Comparison of ENCODE assay signal across 20 cellular contexts in genomic region chr11:116262370-116262769, GRCh38.
DNase-seq lines count a peak whose midpoint lies in the region; ATAC-seq and TF ChIP-seq lines count a peak whose summit lies in the region.
"Had no signal": no experiment of that assay in that cellular context is flagged by ENCODE, and none has a peak within 500 bp of the region (broad histone marks: within the 10 kb centered on the region; RNA-seq: fewer than 3 reads in every experiment).

No MANE protein-coding gene starts in this region.

- H3K23ac ChIP-seq in H9 (ENCODE audit: insufficient read length, low read depth, low read length) = no peak overlapping the region

- WGBS in H9 (ENCODE audit: extremely low coverage, insufficient read length, low lambda C conversion rate) = no CpG with 5 or more reads among the region's 1 CpG

- no peaks in the 10 kb centered on the region for H3K9me3 ChIP-seq in H9 (ENCODE audit: control insufficient read depth, low read depth, low read length)
- no peaks in the 10 kb centered on the region for H3K9me3 ChIP-seq in WERI-Rb-1 (ENCODE audit: severe bottlenecking)
- no peaks in the 10 kb centered on the region for H3K9me3 ChIP-seq in neural progenitor cell (ENCODE audit: low read depth)
- H3K9me3 ChIP-seq: BE2C had no signal

- H3K4me1 Mint-ChIP-seq in H9 (peaks cover 18 to 23% of the 10 kb centered on the region in 2 experiments), neural progenitor cell (peaks cover 52% of the 10 kb centered on the region)
- no peaks in the 10 kb centered on the region for H3K4me1 Mint-ChIP-seq in activated T-cell treated with anti-CD3 and anti-CD28 coated beads, Interleukin-2, amount 50 U/mL, for 24 hours (ENCODE audit: low read depth)
- H3K4me1 Mint-ChIP-seq: CD4-positive, CD25-positive, alpha-beta regulatory T cell; CD8-positive, alpha-beta memory T cell had no signal

- H3K27me3 Mint-ChIP-seq in H9 (ENCODE audit: low read depth) = peaks cover 10% of the 10 kb centered on the region
- peaks cover 12% of the 10 kb centered on the region for H3K27me3 Mint-ChIP-seq in neural progenitor cell (ENCODE audit: insufficient read depth, low read depth)
- peaks cover 14% of the 10 kb centered on the region for H3K27me3 Mint-ChIP-seq in activated T-cell treated with anti-CD3 and anti-CD28 coated beads, Interleukin-2, amount 50 U/mL, for 24 hours

- H3K14ac ChIP-seq in H9 (ENCODE audit: insufficient read depth, low read length) = 0 out of 2 replicates have a peak overlapping the region, but pooled peaks have one; percentile 25

- no peak overlapping the region for H3K27ac ChIP-seq in H9 (ENCODE audit: insufficient read length, low read depth, low read length)
- peak overlapping the region; percentile 70 for H3K27ac ChIP-seq in WERI-Rb-1
- H3K27ac ChIP-seq in neural progenitor cell = no peak overlapping the region

- H2BK12ac ChIP-seq in H9 (ENCODE audit: insufficient read length, low read depth, low read length) = no peak overlapping the region

- H3K18ac ChIP-seq in H9 (ENCODE audit: insufficient read length, low read depth, low read length) = no peak overlapping the region

- H3K27ac Mint-ChIP-seq in H9 (no peak overlapping the region), neural progenitor cell (peak overlapping the region; percentile 18)
- H3K27ac Mint-ChIP-seq in activated T-cell treated with anti-CD3 and anti-CD28 coated beads, Interleukin-2, amount 50 U/mL, for 24 hours = no peak overlapping the region
- H3K27ac Mint-ChIP-seq: CD4-positive, CD25-positive, alpha-beta regulatory T cell; CD8-positive, alpha-beta memory T cell; IgD-negative memory B cell had no signal

- no peaks in the 10 kb centered on the region for H3K23me2 ChIP-seq in H9 (ENCODE audit: insufficient read length, low read depth, low read length, poor library complexity, severe bottlenecking)

- H4K5ac ChIP-seq in H9 (ENCODE audit: insufficient read length, low read depth, low read length) = no peak overlapping the region

- H3K9ac ChIP-seq in H9 (ENCODE audit: extremely low read depth, insufficient read length, low read length) = no peak overlapping the region
- no peak overlapping the region for H3K9ac ChIP-seq in neural progenitor cell

- peaks cover 17% of the 10 kb centered on the region for H3F3A ChIP-seq in neural progenitor cell (ENCODE audit: low read depth)

- H2AK5ac ChIP-seq in H9 (ENCODE audit: insufficient read length, low read length) = no peak overlapping the region

- no peak overlapping the region for H3K4me3 ChIP-seq in WERI-Rb-1 (ENCODE audit: low read depth, low read length)
- H3K4me3 ChIP-seq in neural progenitor cell = no peak overlapping the region

- no peak overlapping the region for H3K4me2 ChIP-seq in H9 (ENCODE audit: insufficient read depth, insufficient read length, low read length)
- H3K4me2 ChIP-seq in neural progenitor cell = no peak overlapping the region

- H3K9me3 Mint-ChIP-seq in H9 (no peaks in the 10 kb centered on the region), neural progenitor cell (no peaks in the 10 kb centered on the region)
- no peaks in the 10 kb centered on the region for H3K9me3 Mint-ChIP-seq in activated T-cell treated with anti-CD3 and anti-CD28 coated beads, Interleukin-2, amount 50 U/mL, for 24 hours

- H3K36me3 Mint-ChIP-seq in H9 (ENCODE audit: insufficient read depth in 1 of 3, low read depth in 3 of 3) (peaks cover 0 to 2% (median 0%) of the 10 kb centered on the region in 3 experiments; a peak in 2 of 7 replicates), neural progenitor cell (no peaks in the 10 kb centered on the region)
- no peaks in the 10 kb centered on the region for H3K36me3 Mint-ChIP-seq in activated T-cell treated with anti-CD3 and anti-CD28 coated beads, Interleukin-2, amount 50 U/mL, for 24 hours (ENCODE audit: low read depth)
- H3K36me3 Mint-ChIP-seq: CD4-positive, CD25-positive, alpha-beta regulatory T cell; CD8-positive, alpha-beta memory T cell; IgD-negative memory B cell had no signal

- H2AFZ ChIP-seq in H9 (ENCODE audit: low read length) (no peak overlapping the region), neural progenitor cell (replicated peaks) (no peak overlapping the region)

- H3K79me2 ChIP-seq in H9 (ENCODE audit: insufficient read depth, low read length) = no peaks in the 10 kb centered on the region
- no peaks in the 10 kb centered on the region for H3K79me2 ChIP-seq in neural progenitor cell (ENCODE audit: low read depth)

- no peak overlapping the region for H2BK120ac ChIP-seq in H9 (ENCODE audit: low read depth, low read length, poor library complexity, severe bottlenecking)

- H4K20me1 ChIP-seq in H9 (ENCODE audit: control insufficient read depth, insufficient read depth, insufficient read length) (no peaks in the 10 kb centered on the region), neural progenitor cell (ENCODE audit: low read depth) (no peaks in the 10 kb centered on the region)

- H3K27me3 ChIP-seq in H9 (ENCODE audit: insufficient read depth, low read length) = no peaks in the 10 kb centered on the region
- no peaks in the 10 kb centered on the region for H3K27me3 ChIP-seq in WERI-Rb-1 (ENCODE audit: insufficient read depth, low read depth, severe bottlenecking)
- H3K27me3 ChIP-seq in neural progenitor cell = no peaks in the 10 kb centered on the region
- H3K27me3 ChIP-seq: BE2C had no signal

- no peak for ATAC-seq in GM21381 (IDR thresholded peaks at IDR 0.05; ENCODE audit: unreplicated experiment)
- no peak for ATAC-seq in HG02642 (IDR thresholded peaks at IDR 0.05; ENCODE audit: poor library complexity, unreplicated experiment)
- ATAC-seq: HepG2 had no signal

- no peak overlapping the region for H3K56ac ChIP-seq in H9 (ENCODE audit: insufficient read length, low read depth, low read length)

- H4K91ac ChIP-seq in H9 (ENCODE audit: insufficient read length, low read depth, low read length) = no peak overlapping the region

- H2BK15ac ChIP-seq in H9 (ENCODE audit: low read depth, low read length) = no peak overlapping the region

- no peak overlapping the region for H2BK5ac ChIP-seq in H9 (ENCODE audit: insufficient read length, low read length)

- no peak overlapping the region for H3K4me3 Mint-ChIP-seq in H9
- no peak overlapping the region for H3K4me3 Mint-ChIP-seq in neural progenitor cell
- no peak overlapping the region for H3K4me3 Mint-ChIP-seq in activated T-cell treated with anti-CD3 and anti-CD28 coated beads, Interleukin-2, amount 50 U/mL, for 24 hours
- H3K4me3 Mint-ChIP-seq: CD4-positive, CD25-positive, alpha-beta regulatory T cell; CD8-positive, alpha-beta memory T cell; IgD-negative memory B cell had no signal

- TF ChIP-seq CTCF in H9 (conservative IDR thresholded peaks at IDR 0.05) (no peak), WERI-Rb-1 (IDR thresholded peaks at IDR 0.05; ENCODE audit: low read depth, low read length) (no peak), neural progenitor cell (IDR thresholded peaks at IDR 0.05) (no peak)

- H4K8ac ChIP-seq in H9 (replicated peaks; ENCODE audit: insufficient read length, low read depth, low read length) = no peak overlapping the region

- peaks cover 6% of the 10 kb centered on the region; the same call in 1 of the 2 replicates for H3K4me1 ChIP-seq in H9 (ENCODE audit: insufficient read depth, low read length)
- peaks cover 22% of the 10 kb centered on the region for H3K4me1 ChIP-seq in neural progenitor cell
- H3K4me1 ChIP-seq: BE2C had no signal

- no peak overlapping the region for H2BK20ac ChIP-seq in H9 (ENCODE audit: low read depth, low read length, poor library complexity, severe bottlenecking)

- H3K79me1 ChIP-seq in H9 (ENCODE audit: insufficient read depth, low read depth, low read length, poor library complexity, severe bottlenecking) = no peaks in the 10 kb centered on the region

- H3K4ac ChIP-seq in H9 (ENCODE audit: low read depth, low read length) = no peak overlapping the region

- no peak for DNase-seq in H9
- peak; percentile 25 for DNase-seq in NCI-H69 (lab: John Stamatoyannopoulos, UW)
- DNase-seq in WERI-Rb-1 = peak; percentile 61
- no peak for DNase-seq in neural progenitor cell (ENCODE audit: low spot score)
- DNase-seq in activated T-cell treated with anti-CD3 and anti-CD28 coated beads, Interleukin-2, amount 50 U/mL, for 24 hours = no peak
- DNase-seq: ACHN; BE2C; C1 segment of cervical spinal cord; CD4-positive, CD25-positive, alpha-beta regulatory T cell; CD8-positive, alpha-beta memory T cell; DMS 273 treated with DMSO at 0.1 percent for 48 hours; DMS53; DND-41; EL; GOT3; H7 had no signal

- H3K36me3 ChIP-seq in WERI-Rb-1 (no peaks in the 10 kb centered on the region), neural progenitor cell (no peaks in the 10 kb centered on the region)
- H3K36me3 ChIP-seq: BE2C had no signal

- H3T11ph ChIP-seq in H9 (ENCODE audit: low read length) = no peak overlapping the region

Comparison
In these comparisons a context has a peak if more than half of its experiments do, and no peak if none do; other contexts are left out.
1. DNase-seq: peak in NCI-H69 (single experiment) and WERI-Rb-1 (single experiment); none in H9 (single experiment), neural progenitor cell (single experiment) and activated T-cell treated with anti-CD3 and anti-CD28 coated beads, Interleukin-2, amount 50 U/mL, for 24 hours (single experiment).